In the genomic region with DNA sequence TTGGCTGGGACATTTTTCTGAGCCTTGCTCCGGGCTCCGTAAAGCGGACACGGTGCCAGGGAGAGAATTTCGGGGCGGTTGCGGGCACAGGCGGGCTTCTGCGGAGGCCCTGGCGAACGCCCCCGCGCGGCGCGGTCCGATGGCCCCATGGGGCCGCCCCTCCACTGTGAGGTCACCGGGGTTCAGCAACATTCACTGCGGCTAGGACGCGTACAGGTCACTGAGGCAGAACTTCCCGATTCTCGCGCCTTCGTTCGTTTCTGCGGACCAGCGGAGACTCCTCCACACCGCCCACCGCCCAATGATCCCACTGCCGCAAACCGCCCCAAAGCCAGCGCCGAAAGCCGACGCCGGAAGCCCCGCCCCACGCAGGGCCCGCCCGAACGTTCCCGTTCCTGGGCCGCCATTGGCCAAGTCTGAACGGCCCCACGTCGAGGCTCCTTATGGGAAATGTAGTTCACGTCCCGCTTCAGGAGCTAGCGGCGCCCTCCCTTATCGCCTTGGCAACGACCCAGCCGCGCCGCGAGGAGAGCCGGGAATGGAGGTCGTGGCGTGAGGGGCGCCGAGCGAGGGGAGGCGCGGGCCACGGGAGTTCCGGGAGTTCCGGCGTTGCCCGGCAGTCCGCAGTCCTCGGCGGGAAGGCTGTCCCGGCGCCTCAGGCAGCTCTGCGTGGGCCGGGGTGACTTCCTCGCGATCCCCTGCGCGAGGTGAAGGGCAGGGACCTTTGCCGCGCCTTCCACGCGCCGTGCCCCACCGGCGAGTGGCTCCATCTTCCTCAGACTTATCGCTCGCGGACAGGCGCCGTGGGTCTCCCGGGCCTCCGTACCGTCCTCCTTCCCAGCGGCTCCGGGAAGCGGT, we compare ENCODE assay signal across 1 cellular context.
TF ChIP-seq lines count a peak whose summit lies in the region.

A gene (plus strand): TSS at position 498 of the 858 bp plus-strand sequence. CDS start 499 bp downstream, outside the sequence.

TF ChIP-seq in K562, 482 proteins besides CTCF, POLR2A, EP300 and RAD21 (continued from another document and continues in another):
- TF ChIP-seq, protein P1, sequence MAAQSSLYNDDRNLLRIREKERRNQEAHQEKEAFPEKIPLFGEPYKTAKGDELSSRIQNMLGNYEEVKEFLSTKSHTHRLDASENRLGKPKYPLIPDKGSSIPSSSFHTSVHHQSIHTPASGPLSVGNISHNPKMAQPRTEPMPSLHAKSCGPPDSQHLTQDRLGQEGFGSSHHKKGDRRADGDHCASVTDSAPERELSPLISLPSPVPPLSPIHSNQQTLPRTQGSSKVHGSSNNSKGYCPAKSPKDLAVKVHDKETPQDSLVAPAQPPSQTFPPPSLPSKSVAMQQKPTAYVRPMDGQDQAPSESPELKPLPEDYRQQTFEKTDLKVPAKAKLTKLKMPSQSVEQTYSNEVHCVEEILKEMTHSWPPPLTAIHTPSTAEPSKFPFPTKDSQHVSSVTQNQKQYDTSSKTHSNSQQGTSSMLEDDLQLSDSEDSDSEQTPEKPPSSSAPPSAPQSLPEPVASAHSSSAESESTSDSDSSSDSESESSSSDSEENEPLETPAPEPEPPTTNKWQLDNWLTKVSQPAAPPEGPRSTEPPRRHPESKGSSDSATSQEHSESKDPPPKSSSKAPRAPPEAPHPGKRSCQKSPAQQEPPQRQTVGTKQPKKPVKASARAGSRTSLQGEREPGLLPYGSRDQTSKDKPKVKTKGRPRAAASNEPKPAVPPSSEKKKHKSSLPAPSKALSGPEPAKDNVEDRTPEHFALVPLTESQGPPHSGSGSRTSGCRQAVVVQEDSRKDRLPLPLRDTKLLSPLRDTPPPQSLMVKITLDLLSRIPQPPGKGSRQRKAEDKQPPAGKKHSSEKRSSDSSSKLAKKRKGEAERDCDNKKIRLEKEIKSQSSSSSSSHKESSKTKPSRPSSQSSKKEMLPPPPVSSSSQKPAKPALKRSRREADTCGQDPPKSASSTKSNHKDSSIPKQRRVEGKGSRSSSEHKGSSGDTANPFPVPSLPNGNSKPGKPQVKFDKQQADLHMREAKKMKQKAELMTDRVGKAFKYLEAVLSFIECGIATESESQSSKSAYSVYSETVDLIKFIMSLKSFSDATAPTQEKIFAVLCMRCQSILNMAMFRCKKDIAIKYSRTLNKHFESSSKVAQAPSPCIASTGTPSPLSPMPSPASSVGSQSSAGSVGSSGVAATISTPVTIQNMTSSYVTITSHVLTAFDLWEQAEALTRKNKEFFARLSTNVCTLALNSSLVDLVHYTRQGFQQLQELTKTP (IDR thresholded peaks at IDR 0.05; ENCODE audit: low read depth in 1 of 2, partially characterized antibody in 2 of 2) = peak in 1 of 2 experiments; percentile 90
- TF ChIP-seq, protein P2, sequence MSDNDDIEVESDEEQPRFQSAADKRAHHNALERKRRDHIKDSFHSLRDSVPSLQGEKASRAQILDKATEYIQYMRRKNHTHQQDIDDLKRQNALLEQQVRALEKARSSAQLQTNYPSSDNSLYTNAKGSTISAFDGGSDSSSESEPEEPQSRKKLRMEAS (CRISPR knock-in tag; IDR thresholded peaks at IDR 0.05) = peak; percentile 40; the same call in 1 of the 2 replicates
- TF ChIP-seq EWSR1 (IDR thresholded peaks at IDR 0.05; ENCODE audit: borderline replicate concordance, low read depth, partially characterized antibody) (no peak), MTF1 (CRISPR knock-in tag; IDR thresholded peaks at IDR 0.05; ENCODE audit: borderline replicate concordance) (no peak), SMC3 (conservative IDR thresholded peaks at IDR 0.05; ENCODE audit: insufficient read depth, low read depth, low read length) (no peak), KLF6 (CRISPR knock-in tag; IDR thresholded peaks at IDR 0.05; ENCODE audit: borderline replicate concordance) (no peak), KAT8 (IDR thresholded peaks at IDR 0.05; ENCODE audit: low read depth) (no peak), TSC22D4 (tag; IDR thresholded peaks at IDR 0.05) (no peak), NR2C1 (IDR thresholded peaks at IDR 0.05) (peak; percentile 76), NR2C1 (tag; IDR thresholded peaks at IDR 0.05) (peak; percentile 82), HNRNPH1 (optimal IDR thresholded peaks at IDR 0.05; ENCODE audit: low read depth, low read length) (no peak), BRCA1 (IDR thresholded peaks at IDR 0.05) (no peak), BRCA1 (CRISPR knock-in tag; IDR thresholded peaks at IDR 0.05) (no peak), ILK (tag; IDR thresholded peaks at IDR 0.05; ENCODE audit: borderline replicate concordance, low read depth) (no peak), NR1H2 (CRISPR knock-in tag; IDR thresholded peaks at IDR 0.05) (no peak), MECOM (CRISPR knock-in tag; IDR thresholded peaks at IDR 0.05) (no peak), SNIP1 (IDR thresholded peaks at IDR 0.05; ENCODE audit: low read depth) (peak; percentile 74; the same call in 1 of the 2 replicates), RBM15 (IDR thresholded peaks at IDR 0.05; ENCODE audit: insufficient read depth, low read length) (no peak), ZNF707 (CRISPR knock-in tag; conservative IDR thresholded peaks at IDR 0.05) (no peak), STAT5A (IDR thresholded peaks at IDR 0.05; ENCODE audit: borderline replicate concordance, low read length) (no peak), NFRKB (IDR thresholded peaks at IDR 0.05; ENCODE audit: low read depth) (no peak), ZNF589 (CRISPR knock-in tag; IDR thresholded peaks at IDR 0.05; ENCODE audit: low read depth) (no peak), ZNF24 (IDR thresholded peaks at IDR 0.05) (no peak), ZC3H4 (CRISPR knock-in tag; IDR thresholded peaks at IDR 0.05; ENCODE audit: borderline replicate concordance) (no peak), EGR1 (conservative IDR thresholded peaks at IDR 0.05) (peak; percentile 97), HDAC8 (tag; IDR thresholded peaks at IDR 0.05) (no peak), ZNF436 (CRISPR knock-in tag; IDR thresholded peaks at IDR 0.05) (no peak), SAFB (IDR thresholded peaks at IDR 0.05; ENCODE audit: borderline replicate concordance, low read depth, low read length) (peak; percentile 97), CEBPB (tag; IDR thresholded peaks at IDR 0.05) (no peak), NR4A1 (CRISPR knock-in tag; IDR thresholded peaks at IDR 0.05) (no peak), NR4A1 (tag; IDR thresholded peaks at IDR 0.05) (no peak), FIP1L1 (IDR thresholded peaks at IDR 0.05; ENCODE audit: low read depth, low read length, poor library complexity, severe bottlenecking) (peak; percentile 40), ZNF354B (CRISPR knock-in tag; IDR thresholded peaks at IDR 0.05) (no peak), RBM34 (IDR thresholded peaks at IDR 0.05; ENCODE audit: borderline replicate concordance, insufficient read depth, low read length) (no peak), IFI16 (CRISPR knock-in tag; IDR thresholded peaks at IDR 0.05) (no peak), ZNF766 (CRISPR knock-in tag; conservative IDR thresholded peaks at IDR 0.05) (0 out of 2 replicates have a peak, but pooled peaks have one; percentile 34), ZNF668 (CRISPR knock-in tag; IDR thresholded peaks at IDR 0.05) (no peak), MED1 (CRISPR knock-in tag; IDR thresholded peaks at IDR 0.05; ENCODE audit: borderline replicate concordance) (no peak), ELF1 (tag; IDR thresholded peaks at IDR 0.05) (peak; percentile 27; the same call in 1 of the 2 replicates)
- TF ChIP-seq, protein P3, sequence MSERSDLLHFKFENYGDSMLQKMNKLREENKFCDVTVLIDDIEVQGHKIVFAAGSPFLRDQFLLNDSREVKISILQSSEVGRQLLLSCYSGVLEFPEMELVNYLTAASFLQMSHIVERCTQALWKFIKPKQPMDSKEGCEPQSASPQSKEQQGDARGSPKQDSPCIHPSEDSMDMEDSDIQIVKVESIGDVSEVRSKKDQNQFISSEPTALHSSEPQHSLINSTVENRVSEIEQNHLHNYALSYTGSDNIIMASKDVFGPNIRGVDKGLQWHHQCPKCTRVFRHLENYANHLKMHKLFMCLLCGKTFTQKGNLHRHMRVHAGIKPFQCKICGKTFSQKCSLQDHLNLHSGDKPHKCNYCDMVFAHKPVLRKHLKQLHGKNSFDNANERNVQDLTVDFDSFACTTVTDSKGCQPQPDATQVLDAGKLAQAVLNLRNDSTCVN (CRISPR knock-in tag; IDR thresholded peaks at IDR 0.05) = no peak
- TF ChIP-seq, protein P4, sequence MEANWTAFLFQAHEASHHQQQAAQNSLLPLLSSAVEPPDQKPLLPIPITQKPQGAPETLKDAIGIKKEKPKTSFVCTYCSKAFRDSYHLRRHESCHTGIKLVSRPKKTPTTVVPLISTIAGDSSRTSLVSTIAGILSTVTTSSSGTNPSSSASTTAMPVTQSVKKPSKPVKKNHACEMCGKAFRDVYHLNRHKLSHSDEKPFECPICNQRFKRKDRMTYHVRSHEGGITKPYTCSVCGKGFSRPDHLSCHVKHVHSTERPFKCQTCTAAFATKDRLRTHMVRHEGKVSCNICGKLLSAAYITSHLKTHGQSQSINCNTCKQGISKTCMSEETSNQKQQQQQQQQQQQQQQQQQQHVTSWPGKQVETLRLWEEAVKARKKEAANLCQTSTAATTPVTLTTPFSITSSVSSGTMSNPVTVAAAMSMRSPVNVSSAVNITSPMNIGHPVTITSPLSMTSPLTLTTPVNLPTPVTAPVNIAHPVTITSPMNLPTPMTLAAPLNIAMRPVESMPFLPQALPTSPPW (CRISPR knock-in tag; IDR thresholded peaks at IDR 0.05) = peak; percentile 75
- TF ChIP-seq, protein P5, sequence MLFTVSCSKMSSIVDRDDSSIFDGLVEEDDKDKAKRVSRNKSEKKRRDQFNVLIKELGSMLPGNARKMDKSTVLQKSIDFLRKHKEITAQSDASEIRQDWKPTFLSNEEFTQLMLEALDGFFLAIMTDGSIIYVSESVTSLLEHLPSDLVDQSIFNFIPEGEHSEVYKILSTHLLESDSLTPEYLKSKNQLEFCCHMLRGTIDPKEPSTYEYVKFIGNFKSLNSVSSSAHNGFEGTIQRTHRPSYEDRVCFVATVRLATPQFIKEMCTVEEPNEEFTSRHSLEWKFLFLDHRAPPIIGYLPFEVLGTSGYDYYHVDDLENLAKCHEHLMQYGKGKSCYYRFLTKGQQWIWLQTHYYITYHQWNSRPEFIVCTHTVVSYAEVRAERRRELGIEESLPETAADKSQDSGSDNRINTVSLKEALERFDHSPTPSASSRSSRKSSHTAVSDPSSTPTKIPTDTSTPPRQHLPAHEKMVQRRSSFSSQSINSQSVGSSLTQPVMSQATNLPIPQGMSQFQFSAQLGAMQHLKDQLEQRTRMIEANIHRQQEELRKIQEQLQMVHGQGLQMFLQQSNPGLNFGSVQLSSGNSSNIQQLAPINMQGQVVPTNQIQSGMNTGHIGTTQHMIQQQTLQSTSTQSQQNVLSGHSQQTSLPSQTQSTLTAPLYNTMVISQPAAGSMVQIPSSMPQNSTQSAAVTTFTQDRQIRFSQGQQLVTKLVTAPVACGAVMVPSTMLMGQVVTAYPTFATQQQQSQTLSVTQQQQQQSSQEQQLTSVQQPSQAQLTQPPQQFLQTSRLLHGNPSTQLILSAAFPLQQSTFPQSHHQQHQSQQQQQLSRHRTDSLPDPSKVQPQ (CRISPR knock-in tag; IDR thresholded peaks at IDR 0.05; ENCODE audit: borderline replicate concordance) = no peak
- TF ChIP-seq, protein P6, sequence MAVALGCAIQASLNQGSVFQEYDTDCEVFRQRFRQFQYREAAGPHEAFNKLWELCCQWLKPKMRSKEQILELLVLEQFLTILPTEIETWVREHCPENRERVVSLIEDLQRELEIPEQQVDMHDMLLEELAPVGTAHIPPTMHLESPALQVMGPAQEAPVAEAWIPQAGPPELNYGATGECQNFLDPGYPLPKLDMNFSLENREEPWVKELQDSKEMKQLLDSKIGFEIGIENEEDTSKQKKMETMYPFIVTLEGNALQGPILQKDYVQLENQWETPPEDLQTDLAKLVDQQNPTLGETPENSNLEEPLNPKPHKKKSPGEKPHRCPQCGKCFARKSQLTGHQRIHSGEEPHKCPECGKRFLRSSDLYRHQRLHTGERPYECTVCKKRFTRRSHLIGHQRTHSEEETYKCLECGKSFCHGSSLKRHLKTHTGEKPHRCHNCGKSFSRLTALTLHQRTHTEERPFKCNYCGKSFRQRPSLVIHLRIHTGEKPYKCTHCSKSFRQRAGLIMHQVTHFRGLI (CRISPR knock-in tag; IDR thresholded peaks at IDR 0.05) = no peak
- TF ChIP-seq, protein P7, sequence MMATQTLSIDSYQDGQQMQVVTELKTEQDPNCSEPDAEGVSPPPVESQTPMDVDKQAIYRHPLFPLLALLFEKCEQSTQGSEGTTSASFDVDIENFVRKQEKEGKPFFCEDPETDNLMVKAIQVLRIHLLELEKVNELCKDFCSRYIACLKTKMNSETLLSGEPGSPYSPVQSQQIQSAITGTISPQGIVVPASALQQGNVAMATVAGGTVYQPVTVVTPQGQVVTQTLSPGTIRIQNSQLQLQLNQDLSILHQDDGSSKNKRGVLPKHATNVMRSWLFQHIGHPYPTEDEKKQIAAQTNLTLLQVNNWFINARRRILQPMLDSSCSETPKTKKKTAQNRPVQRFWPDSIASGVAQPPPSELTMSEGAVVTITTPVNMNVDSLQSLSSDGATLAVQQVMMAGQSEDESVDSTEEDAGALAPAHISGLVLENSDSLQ (IDR thresholded peaks at IDR 0.05) = no peak
- TF ChIP-seq, protein P8, sequence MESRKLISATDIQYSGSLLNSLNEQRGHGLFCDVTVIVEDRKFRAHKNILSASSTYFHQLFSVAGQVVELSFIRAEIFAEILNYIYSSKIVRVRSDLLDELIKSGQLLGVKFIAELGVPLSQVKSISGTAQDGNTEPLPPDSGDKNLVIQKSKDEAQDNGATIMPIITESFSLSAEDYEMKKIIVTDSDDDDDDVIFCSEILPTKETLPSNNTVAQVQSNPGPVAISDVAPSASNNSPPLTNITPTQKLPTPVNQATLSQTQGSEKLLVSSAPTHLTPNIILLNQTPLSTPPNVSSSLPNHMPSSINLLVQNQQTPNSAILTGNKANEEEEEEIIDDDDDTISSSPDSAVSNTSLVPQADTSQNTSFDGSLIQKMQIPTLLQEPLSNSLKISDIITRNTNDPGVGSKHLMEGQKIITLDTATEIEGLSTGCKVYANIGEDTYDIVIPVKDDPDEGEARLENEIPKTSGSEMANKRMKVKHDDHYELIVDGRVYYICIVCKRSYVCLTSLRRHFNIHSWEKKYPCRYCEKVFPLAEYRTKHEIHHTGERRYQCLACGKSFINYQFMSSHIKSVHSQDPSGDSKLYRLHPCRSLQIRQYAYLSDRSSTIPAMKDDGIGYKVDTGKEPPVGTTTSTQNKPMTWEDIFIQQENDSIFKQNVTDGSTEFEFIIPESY (CRISPR knock-in tag; IDR thresholded peaks at IDR 0.05) = peak; percentile 69; the same call in 1 of the 2 replicates
- TF ChIP-seq, protein P9, sequence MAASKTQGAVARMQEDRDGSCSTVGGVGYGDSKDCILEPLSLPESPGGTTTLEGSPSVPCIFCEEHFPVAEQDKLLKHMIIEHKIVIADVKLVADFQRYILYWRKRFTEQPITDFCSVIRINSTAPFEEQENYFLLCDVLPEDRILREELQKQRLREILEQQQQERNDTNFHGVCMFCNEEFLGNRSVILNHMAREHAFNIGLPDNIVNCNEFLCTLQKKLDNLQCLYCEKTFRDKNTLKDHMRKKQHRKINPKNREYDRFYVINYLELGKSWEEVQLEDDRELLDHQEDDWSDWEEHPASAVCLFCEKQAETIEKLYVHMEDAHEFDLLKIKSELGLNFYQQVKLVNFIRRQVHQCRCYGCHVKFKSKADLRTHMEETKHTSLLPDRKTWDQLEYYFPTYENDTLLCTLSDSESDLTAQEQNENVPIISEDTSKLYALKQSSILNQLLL (CRISPR knock-in tag; IDR thresholded peaks at IDR 0.05; ENCODE audit: borderline replicate concordance) = no peak
